In the genomic region with DNA sequence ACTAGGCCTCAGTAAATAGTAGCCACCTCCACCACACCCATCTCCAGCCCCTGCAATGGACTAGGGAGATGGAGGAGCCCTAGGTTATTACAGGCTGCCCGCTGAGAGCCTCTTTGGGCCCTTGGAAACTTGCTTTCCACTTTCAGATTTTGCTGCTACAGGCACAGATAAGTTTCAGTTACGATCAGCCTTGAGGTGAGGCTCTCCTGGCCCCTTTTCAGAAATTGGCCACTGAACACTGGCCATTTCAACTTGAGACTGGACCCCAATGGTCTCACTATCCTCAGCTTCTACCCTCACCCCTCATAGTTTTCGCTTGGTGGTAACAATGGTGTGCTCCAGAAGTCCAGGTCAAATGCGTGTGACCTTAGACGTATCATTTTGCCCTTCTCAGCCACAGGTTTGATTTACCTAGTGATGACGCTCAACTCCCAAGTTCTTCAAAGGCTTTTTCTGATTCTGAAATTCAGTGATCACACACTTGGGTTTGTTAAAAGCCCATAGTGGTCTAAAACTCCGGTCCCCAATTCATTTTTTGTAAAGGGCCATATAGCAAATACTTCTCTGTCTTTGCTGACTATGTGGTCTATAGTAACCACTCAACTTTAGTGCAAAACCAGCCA, we compare ENCODE assay signal across 8 cellular contexts. TPM values are rescaled to one million over a fixed set of nuclear protein-coding genes. Genes with fewer than 3 reads are reported as not detected.
DNase-seq lines count a peak whose midpoint lies in the region; ATAC-seq and TF ChIP-seq lines count a peak whose summit lies in the region.

No MANE protein-coding gene starts in this region.

- H3K27me3 Mint-ChIP-seq in activated CD8-positive, alpha-beta T cell treated with anti-CD3 and anti-CD28 coated beads, Interleukin-2, amount 10 ng/mL, durations not matched to agents 7 days and 5 days (ENCODE audit: low read depth), result no peaks in the 10 kb centered on the region

- no peaks in the 10 kb centered on the region for H3K9me3 Mint-ChIP-seq in activated CD8-positive, alpha-beta T cell treated with anti-CD3 and anti-CD28 coated beads, Interleukin-2, amount 10 ng/mL, durations not matched to agents 7 days and 5 days (ENCODE audit: insufficient read depth)
- H3K9me3 Mint-ChIP-seq in stimulated activated effector memory CD8-positive, alpha-beta T cell treated with anti-CD3 and anti-CD28 coated beads, Interleukin-12 subunit alpha, Interleukin-12 subunit beta, amount 100 ng/mL, for 72 hours, result no peaks in the 10 kb centered on the region

- H3K27me3 ChIP-seq in iPS DF 6.9 (ENCODE audit: control insufficient read depth, insufficient read depth, low read length), result no peaks in the 10 kb centered on the region

- no peak for ATAC-seq in activated CD8-positive, alpha-beta T cell treated with anti-CD3 and anti-CD28 coated beads, Interleukin-2, amount 10 ng/mL, durations not matched to agents 7 days and 5 days
- ATAC-seq in stimulated activated effector memory CD8-positive, alpha-beta T cell treated with anti-CD3 and anti-CD28 coated beads, Interleukin-12 subunit alpha, Interleukin-12 subunit beta, amount 100 ng/mL, for 72 hours, result no peak
- ATAC-seq in GM18519 (IDR thresholded peaks at IDR 0.05; ENCODE audit: low FRiP score, unreplicated experiment), result no peak

- H3K4me3 ChIP-seq in HEK293 (ENCODE audit: low read depth, low read length) (peak overlapping the region; percentile 87), iPS DF 6.9 (ENCODE audit: low read length) (peak overlapping the region; percentile 74; the same call in 1 of the 2 replicates)

- CTCF ChIA-PET in HEK293 (lab: Yijun Ruan, JAX), result interaction anchor here (0.6 to 2.9 kb wide), 3 partner anchors 81 to 230 kb away, joined by 3 to 12 read pairs (median 4); no protein-coding TSS in a partner anchor
- CTCF ChIA-PET in activated CD8-positive, alpha-beta T cell treated with anti-CD3 and anti-CD28 coated beads, Interleukin-2, amount 10 ng/mL, durations not matched to agents 7 days and 5 days (lab: Charles Lee), result interaction anchor here (0.6 to 2.0 kb wide), 3 partner anchors 11 to 92 kb away, joined by 3 to 7 read pairs (median 3); no protein-coding TSS in a partner anchor

- no CpG with 5 or more reads among the region's 7 CpGs for WGBS in iPS DF 6.9 (ENCODE audit: insufficient coverage, insufficient read length)

- H3K4me1 Mint-ChIP-seq in activated CD8-positive, alpha-beta T cell treated with anti-CD3 and anti-CD28 coated beads, Interleukin-2, amount 10 ng/mL, durations not matched to agents 7 days and 5 days (ENCODE audit: low read depth), result peaks cover 36% of the 10 kb centered on the region
- H3K4me1 Mint-ChIP-seq in stimulated activated effector memory CD8-positive, alpha-beta T cell treated with anti-CD3 and anti-CD28 coated beads, Interleukin-12 subunit alpha, Interleukin-12 subunit beta, amount 100 ng/mL, for 72 hours, result peaks cover 31% of the 10 kb centered on the region

- H3K27ac Mint-ChIP-seq in activated CD8-positive, alpha-beta T cell treated with anti-CD3 and anti-CD28 coated beads, Interleukin-2, amount 10 ng/mL, durations not matched to agents 7 days and 5 days, result peak overlapping the region; percentile 95
- H3K27ac Mint-ChIP-seq in stimulated activated effector memory CD8-positive, alpha-beta T cell treated with anti-CD3 and anti-CD28 coated beads, Interleukin-12 subunit alpha, Interleukin-12 subunit beta, amount 100 ng/mL, for 72 hours, result peak overlapping the region; percentile 96

- peak overlapping the region; percentile 99 for H3K4me3 Mint-ChIP-seq in activated CD8-positive, alpha-beta T cell treated with anti-CD3 and anti-CD28 coated beads, Interleukin-2, amount 10 ng/mL, durations not matched to agents 7 days and 5 days
- H3K4me3 Mint-ChIP-seq in stimulated activated effector memory CD8-positive, alpha-beta T cell treated with anti-CD3 and anti-CD28 coated beads, Interleukin-12 subunit alpha, Interleukin-12 subunit beta, amount 100 ng/mL, for 72 hours, result peak overlapping the region; percentile 91

- POLR2A ChIA-PET in HEK293 (lab: Yijun Ruan, JAX), result interaction anchor here (0.6 to 2.0 kb wide), 2 partner anchors 69 to 138 kb away, joined by 3 to 14 read pairs; a partner anchor contains a TSS
- POLR2A ChIA-PET in activated CD8-positive, alpha-beta T cell treated with anti-CD3 and anti-CD28 coated beads, Interleukin-2, amount 10 ng/mL, durations not matched to agents 7 days and 5 days (lab: Charles Lee), result interaction anchor here (0.8 to 3.7 kb wide), 6 partner anchors 11 to 161 kb away, joined by 3 to 29 read pairs (median 4); a partner anchor contains a TSS

- no peak for TF ChIP-seq CTCF in HEK293 (tag by site-specific recombination; IDR thresholded peaks at IDR 0.05)

- H3K27ac ChIP-seq in HEK293 (ENCODE audit: extremely low read depth, low read depth, low read length) (peak overlapping the region; percentile 40; the same call in 1 of the 2 replicates), iPS DF 6.9 (ENCODE audit: low read length) (no peak overlapping the region)

- H3K9me3 ChIP-seq in HEK293 (ENCODE audit: control insufficient read depth, insufficient read depth, low read depth, low read length) (no peaks in the 10 kb centered on the region), iPS DF 6.9 (ENCODE audit: control insufficient read depth, insufficient read depth, low read length) (no peaks in the 10 kb centered on the region)

- no peak for DNase-seq in activated CD8-positive, alpha-beta T cell treated with anti-CD3 and anti-CD28 coated beads, Interleukin-2, amount 10 ng/mL, durations not matched to agents 7 days and 5 days
- no peak for DNase-seq in iPS DF 6.9 (ENCODE audit: low read depth, low spot score)
- peak in 1 of 2 donors; percentile 54 for DNase-seq in stimulated activated effector memory CD8-positive, alpha-beta T cell treated with anti-CD3 and anti-CD28 coated beads, Interleukin-12 subunit alpha, Interleukin-12 subunit beta, amount 100 ng/mL, for 72 hours (ENCODE audit: low spot score in 2 of 2)
- DNase-seq in germinal center (ENCODE audit: low spot score), result no peak
- no peak for DNase-seq in OCI-M2 (lab: John Stamatoyannopoulos, UW; ENCODE audit: unreplicated experiment)
- no peak for DNase-seq in cerebellum (ENCODE audit: low spot score)

- H3K4me1 ChIP-seq in HEK293 (ENCODE audit: control insufficient read depth, insufficient read depth, low read length) (no peaks in the 10 kb centered on the region), iPS DF 6.9 (ENCODE audit: control insufficient read depth, insufficient read depth, low read length) (no peaks in the 10 kb centered on the region; the same call in 1 of the 2 replicates)

- H3K36me3 ChIP-seq in HEK293 (ENCODE audit: control insufficient read depth in 2 of 2, insufficient read depth in 1 of 2, low read length in 2 of 2) (peaks cover 11 to 43% of the 10 kb centered on the region in 2 experiments; a peak in 2 of 3 replicates), iPS DF 6.9 (ENCODE audit: control insufficient read depth, insufficient read depth, low read length) (peaks cover 11% of the 10 kb centered on the region; the same call in 1 of the 2 replicates)

- H3K36me3 Mint-ChIP-seq in activated CD8-positive, alpha-beta T cell treated with anti-CD3 and anti-CD28 coated beads, Interleukin-2, amount 10 ng/mL, durations not matched to agents 7 days and 5 days (ENCODE audit: low read depth), result peaks cover 32% of the 10 kb centered on the region
- peaks cover 81% of the 10 kb centered on the region for H3K36me3 Mint-ChIP-seq in stimulated activated effector memory CD8-positive, alpha-beta T cell treated with anti-CD3 and anti-CD28 coated beads, Interleukin-12 subunit alpha, Interleukin-12 subunit beta, amount 100 ng/mL, for 72 hours

TF ChIP-seq in HEK293, 187 proteins besides CTCF, POLR2A, EP300 and RAD21 (continues in another document):
- TF ChIP-seq, protein P1, sequence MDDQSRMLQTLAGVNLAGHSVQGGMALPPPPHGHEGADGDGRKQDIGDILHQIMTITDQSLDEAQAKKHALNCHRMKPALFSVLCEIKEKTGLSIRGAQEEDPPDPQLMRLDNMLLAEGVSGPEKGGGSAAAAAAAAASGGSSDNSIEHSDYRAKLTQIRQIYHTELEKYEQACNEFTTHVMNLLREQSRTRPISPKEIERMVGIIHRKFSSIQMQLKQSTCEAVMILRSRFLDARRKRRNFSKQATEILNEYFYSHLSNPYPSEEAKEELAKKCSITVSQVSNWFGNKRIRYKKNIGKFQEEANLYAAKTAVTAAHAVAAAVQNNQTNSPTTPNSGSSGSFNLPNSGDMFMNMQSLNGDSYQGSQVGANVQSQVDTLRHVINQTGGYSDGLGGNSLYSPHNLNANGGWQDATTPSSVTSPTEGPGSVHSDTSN (CRISPR knock-in tag; IDR thresholded peaks at IDR 0.05), result no peak
- TF ChIP-seq ZNF121 (tag by site-specific recombination; IDR thresholded peaks at IDR 0.05) (no peak), YY1 (tag by site-specific recombination; IDR thresholded peaks at IDR 0.05) (no peak), KLF10 (tag by site-specific recombination; IDR thresholded peaks at IDR 0.05) (no peak), ZFP69B (tag by site-specific recombination; IDR thresholded peaks at IDR 0.05) (no peak)
- TF ChIP-seq, protein P2, sequence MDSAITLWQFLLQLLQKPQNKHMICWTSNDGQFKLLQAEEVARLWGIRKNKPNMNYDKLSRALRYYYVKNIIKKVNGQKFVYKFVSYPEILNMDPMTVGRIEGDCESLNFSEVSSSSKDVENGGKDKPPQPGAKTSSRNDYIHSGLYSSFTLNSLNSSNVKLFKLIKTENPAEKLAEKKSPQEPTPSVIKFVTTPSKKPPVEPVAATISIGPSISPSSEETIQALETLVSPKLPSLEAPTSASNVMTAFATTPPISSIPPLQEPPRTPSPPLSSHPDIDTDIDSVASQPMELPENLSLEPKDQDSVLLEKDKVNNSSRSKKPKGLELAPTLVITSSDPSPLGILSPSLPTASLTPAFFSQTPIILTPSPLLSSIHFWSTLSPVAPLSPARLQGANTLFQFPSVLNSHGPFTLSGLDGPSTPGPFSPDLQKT (IDR thresholded peaks at IDR 0.05; ENCODE audit: borderline replicate concordance, low read depth, low read length), result no peak
- TF ChIP-seq, protein P3, sequence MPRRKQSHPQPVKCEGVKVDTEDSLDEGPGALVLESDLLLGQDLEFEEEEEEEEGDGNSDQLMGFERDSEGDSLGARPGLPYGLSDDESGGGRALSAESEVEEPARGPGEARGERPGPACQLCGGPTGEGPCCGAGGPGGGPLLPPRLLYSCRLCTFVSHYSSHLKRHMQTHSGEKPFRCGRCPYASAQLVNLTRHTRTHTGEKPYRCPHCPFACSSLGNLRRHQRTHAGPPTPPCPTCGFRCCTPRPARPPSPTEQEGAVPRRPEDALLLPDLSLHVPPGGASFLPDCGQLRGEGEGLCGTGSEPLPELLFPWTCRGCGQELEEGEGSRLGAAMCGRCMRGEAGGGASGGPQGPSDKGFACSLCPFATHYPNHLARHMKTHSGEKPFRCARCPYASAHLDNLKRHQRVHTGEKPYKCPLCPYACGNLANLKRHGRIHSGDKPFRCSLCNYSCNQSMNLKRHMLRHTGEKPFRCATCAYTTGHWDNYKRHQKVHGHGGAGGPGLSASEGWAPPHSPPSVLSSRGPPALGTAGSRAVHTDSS (tag by site-specific recombination; IDR thresholded peaks at IDR 0.05), result no peak

RNA-seq across cellular contexts. Expression of a gene that starts 1.0 kb away (rescaled TPM):
- 10 to 100 TPM; 36.9 to 37.6 TPM for total RNA-seq in activated CD8-positive, alpha-beta T cell treated with anti-CD3 and anti-CD28 coated beads, Interleukin-2, amount 10 ng/mL, durations not matched to agents 7 days and 5 days
- total RNA-seq in cerebellum, result 14.3 TPM

RNA-seq across cellular contexts. Expression of a gene that starts 1.2 kb away (rescaled TPM):
- total RNA-seq in activated CD8-positive, alpha-beta T cell treated with anti-CD3 and anti-CD28 coated beads, Interleukin-2, amount 10 ng/mL, durations not matched to agents 7 days and 5 days, result 10 to 100 TPM; 11.0 to 11.1 TPM
- 5.5 TPM for total RNA-seq in cerebellum
